Comparison of ENCODE assay signal across 8 cellular contexts in the genomic region with DNA sequence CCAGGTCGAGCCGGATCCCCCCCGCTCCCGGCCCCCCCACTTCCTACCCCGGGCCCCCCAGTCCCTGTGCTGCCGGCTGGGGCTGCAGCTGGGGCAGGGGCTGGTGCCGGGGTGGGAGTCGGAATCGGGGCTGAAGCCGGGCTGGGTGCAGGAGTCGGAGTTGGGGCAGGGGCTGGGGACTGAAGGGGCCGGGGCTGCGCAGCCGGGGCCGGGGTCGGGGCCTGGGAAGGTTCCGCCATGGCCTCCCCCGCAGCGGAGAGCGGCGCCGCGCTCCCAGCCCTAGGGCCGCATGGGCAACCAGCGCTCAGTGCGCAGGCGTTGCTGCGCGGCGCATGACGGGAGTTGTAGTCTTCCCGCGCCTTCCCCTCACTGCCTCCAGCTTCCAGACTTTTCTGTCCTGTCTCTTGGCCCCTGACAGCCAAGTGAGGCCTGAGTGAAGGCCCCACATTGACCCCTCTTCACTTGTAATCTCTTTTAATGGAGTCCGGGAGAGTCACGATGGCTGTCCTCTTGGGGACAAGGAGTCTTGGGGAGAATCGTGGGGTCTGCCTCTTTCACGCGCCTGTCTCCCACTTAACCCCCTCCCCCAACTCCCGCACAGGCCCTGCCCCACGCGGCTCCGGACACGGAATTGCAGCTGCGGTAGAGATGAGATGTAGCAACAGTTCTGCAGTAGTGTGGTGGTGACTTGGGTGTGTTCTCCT. TPM values are rescaled to one million over a fixed set of nuclear protein-coding genes. Genes with fewer than 3 reads are reported as not detected.
DNase-seq lines count a peak whose midpoint lies in the region; ATAC-seq and TF ChIP-seq lines count a peak whose summit lies in the region.

A gene (minus strand): TSS at position 302 of the 704 bp plus-strand sequence. CDS start 63 bp downstream, at position 239.

- H3K9me3 Mint-ChIP-seq in activated T-cell treated with anti-CD3 and anti-CD28 coated beads, Interleukin-2, amount 50 U/mL, for 4 hours, result no peaks in the 10 kb centered on the region

- no peaks in the 10 kb centered on the region for H3K27me3 ChIP-seq in Panc1 (ENCODE audit: control insufficient read depth, insufficient read depth, low read length)
- H3K27me3 ChIP-seq in esophagus muscularis mucosa, result no peaks in the 10 kb centered on the region
- H3K27me3 ChIP-seq in muscle layer of colon (ENCODE audit: control insufficient read depth in 1 of 2, insufficient read depth in 2 of 2, low read length in 2 of 2), result no peaks in the 10 kb centered on the region

- no peak for TF ChIP-seq CTCF in AG04449 (IDR thresholded peaks at IDR 0.05; ENCODE audit: insufficient read depth, low read length, missing control alignments)
- TF ChIP-seq CTCF in Panc1 (IDR thresholded peaks at IDR 0.05), result no peak
- TF ChIP-seq CTCF in esophagus muscularis mucosa (IDR thresholded peaks at IDR 0.05), result no peak

- peak within 1 kb of the TSS; percentile 69 for H3K27ac ChIP-seq in Panc1 (ENCODE audit: low read length)
- peak within 1 kb of the TSS; percentile 52 to 63 (median 56) for H3K27ac ChIP-seq in esophagus muscularis mucosa (replicated peaks in 1 of 4)
- peak within 1 kb of the TSS; percentile 19 for H3K27ac ChIP-seq in muscle layer of colon (ENCODE audit: low read depth, low read length)

- H3K27me3 Mint-ChIP-seq in activated T-cell treated with anti-CD3 and anti-CD28 coated beads, Interleukin-2, amount 50 U/mL, for 4 hours (ENCODE audit: low read depth), result no peaks in the 10 kb centered on the region

- CTCF ChIA-PET in AG04449 (lab: Yijun Ruan, JAX) (interaction anchor here (0.9 to 25.6 kb wide), 9 partner anchors 9 to 191 kb away, joined by 3 to 451 read pairs (median 7); a partner anchor contains a TSS), Panc1 (lab: Charles Lee) (no interaction called here)

- H3K9me3 ChIP-seq in Panc1 (ENCODE audit: control insufficient read depth, insufficient read depth, low read depth, low read length) (no peaks in the 10 kb centered on the region), esophagus muscularis mucosa (no peaks in the 10 kb centered on the region), muscle layer of colon (ENCODE audit: low read length) (no peaks in the 10 kb centered on the region)

- WGBS in esophagus muscularis mucosa, result 11% methylated on average over 26 of the region's 44 CpGs

- no peak for TF ChIP-seq EP300 in esophagus muscularis mucosa (IDR thresholded peaks at IDR 0.05)

- H3K4me1 ChIP-seq in Panc1 (ENCODE audit: control insufficient read depth, insufficient read depth, low read length) (peaks cover 7% of the 10 kb centered on the region; the same call in 1 of the 2 replicates), esophagus muscularis mucosa (peaks cover 23 to 52% (median 41%) of the 10 kb centered on the region in 4 donors), muscle layer of colon (ENCODE audit: insufficient read depth, low read length) (peaks cover 20% of the 10 kb centered on the region)

- peak within 1 kb of the TSS; percentile 75 for H3K4me3 Mint-ChIP-seq in activated T-cell treated with anti-CD3 and anti-CD28 coated beads, Interleukin-2, amount 50 U/mL, for 4 hours

- TF ChIP-seq POLR2A in esophagus muscularis mucosa (IDR thresholded peaks at IDR 0.05; ENCODE audit: low read depth), result no peak

- peak within 1 kb of the TSS; percentile 62 for H3K4me3 ChIP-seq in AG04449 (ENCODE audit: low read depth, low read length)
- peak within 1 kb of the TSS; percentile 40 to 49 for H3K4me3 ChIP-seq in Panc1 (ENCODE audit: low read depth in 2 of 2, low read length in 2 of 2)
- H3K4me3 ChIP-seq in esophagus muscularis mucosa, result peak within 1 kb of the TSS; percentile 68 to 89 (median 80)
- H3K4me3 ChIP-seq in muscle layer of colon (ENCODE audit: low read depth in 1 of 2, low read length in 2 of 2), result peak within 1 kb of the TSS; percentile 65 to 67

- H3K36me3 Mint-ChIP-seq in activated T-cell treated with anti-CD3 and anti-CD28 coated beads, Interleukin-2, amount 50 U/mL, for 4 hours (ENCODE audit: insufficient read depth), result peaks cover 19% of the 10 kb centered on the region

- H3K9ac ChIP-seq in muscle layer of colon (ENCODE audit: low read length), result no peak within 1 kb of the TSS

- intact Hi-C loops in Panc1 (cut with micrococcal nuclease; ENCODE audit: unreplicated experiment) (no loop called here), esophagus muscularis mucosa (cut with DNase I) (no loop called here)

- in situ Hi-C loops in Panc1 (cut with HindIII; ENCODE audit: low pct_unique_long_range_greater_than_20kb, low sequenced_read_pairs), result no loop called here

- no TSS peak for BruUV-seq in Panc1 (replicated peaks; lab: Mats Ljungman, UMichigan)

- H3K4me1 Mint-ChIP-seq in activated T-cell treated with anti-CD3 and anti-CD28 coated beads, Interleukin-2, amount 50 U/mL, for 4 hours (ENCODE audit: low read depth), result peaks cover 13% of the 10 kb centered on the region

- POLR2A ChIA-PET in AG04449 (lab: Yijun Ruan, JAX) (interaction anchor here (0.5 to 1.4 kb wide), 4 partner anchors 8 to 35 kb away, joined by 3 to 4 read pairs (median 4); a partner anchor contains a TSS), Panc1 (lab: Charles Lee) (interaction anchor here (0.6 kb wide), 1 partner anchor 33 kb away, joined by 3 read pairs; no protein-coding TSS in a partner anchor)

- ATAC-seq in GM18861 (IDR thresholded peaks at IDR 0.05; ENCODE audit: unreplicated experiment) (peak; percentile 63), Panc1 (peak; percentile 92)
- ATAC-seq in activated T-cell treated with anti-CD3 and anti-CD28 coated beads, Interleukin-2, amount 50 U/mL, for 4 hours, result peak; percentile 95 to 96

- DNase-seq in AG04449 (ENCODE audit: low read depth, low spot score) (no peak), HPDE6-E6E7 (ENCODE audit: extremely low spot score) (peak; percentile 92), Panc1 (ENCODE audit: low read depth, low spot score) (no peak), esophagus muscularis mucosa (ENCODE audit: extremely low spot score) (no peak)
- peak; percentile 71 for DNase-seq in activated T-cell treated with anti-CD3 and anti-CD28 coated beads, Interleukin-2, amount 50 U/mL, for 4 hours
- peak; percentile 45 to 56 for DNase-seq in stimulated activated CD8-positive, alpha-beta memory T cell treated with anti-CD3 and anti-CD28 coated beads, Interleukin-7, amount 100 ng/mL, for 1 hour (ENCODE audit: low read depth in 2 of 2)

- H3K36me3 ChIP-seq in Panc1 (ENCODE audit: control insufficient read depth, insufficient read depth, low read length), result no peaks in the 10 kb centered on the region
- H3K36me3 ChIP-seq in esophagus muscularis mucosa, result peaks cover 14 to 47% (median 35%) of the 10 kb centered on the region in 4 donors
- H3K36me3 ChIP-seq in muscle layer of colon (ENCODE audit: insufficient read depth, low read length), result peaks cover 33% of the 10 kb centered on the region

RNA-seq across cellular contexts. Expression of the gene that starts here (rescaled TPM):
- 67.0 TPM for total RNA-seq in Panc1 (2021; ENCODE audit: unreplicated experiment)
- polyA plus RNA-seq in Panc1 (2012; ENCODE audit: insufficient read length), result 60.6 TPM
- 10 to 100 TPM; 70.1 to 92.5 (median 82.4) TPM for total RNA-seq in activated T-cell treated with anti-CD3 and anti-CD28 coated beads, Interleukin-2, amount 50 U/mL, for 4 hours
- total RNA-seq in esophagus muscularis mucosa, result 10 to 100 TPM; 13.8 to 31.1 (median 21.8) TPM

Comparison
In these comparisons a context has a peak if more than half of its experiments do, and no peak if none do; other contexts are left out.
1. DNase-seq: peak in HPDE6-E6E7 (single experiment), activated T-cell treated with anti-CD3 and anti-CD28 coated beads, Interleukin-2, amount 50 U/mL, for 4 hours (single experiment) and stimulated activated CD8-positive, alpha-beta memory T cell treated with anti-CD3 and anti-CD28 coated beads, Interleukin-7, amount 100 ng/mL, for 1 hour (2 of 2); none in AG04449 (single experiment), Panc1 (single experiment) and esophagus muscularis mucosa (single experiment).
2. H3K27ac ChIP-seq: peak in every context shown above with its lines; median percentile 69 in Panc1; 56 in esophagus muscularis mucosa; 19 in muscle layer of colon.
3. Peak in every context shown above with its lines, with median percentiles within 50 percentile points of each other: H3K4me3 ChIP-seq and ATAC-seq.